In genomic region chr3:186212611-186213010, GRCh38 we compare ENCODE assay signal across 27 cellular contexts.
"Had no signal": no experiment of that assay in that cellular context is flagged by ENCODE, and none has a peak within 500 bp of the region (broad histone marks: within the 10 kb centered on the region; RNA-seq: fewer than 3 reads in every experiment).

No MANE protein-coding gene starts in this region.

- H3K4me3 ChIP-seq: colonic mucosa, esophagus squamous epithelium, gastroesophageal sphincter had no signal

- H3K9me3 ChIP-seq: colonic mucosa, esophagus squamous epithelium, gastroesophageal sphincter had no signal

- H3K4me3 Mint-ChIP-seq: activated B cell treated with CpG ODN at 0.5 μM for 24 hours; activated CD8-positive, alpha-beta T cell treated with anti-CD3 and anti-CD28 coated beads for 36 hours; activated naive CD8-positive, alpha-beta T cell; activated T-cell treated with anti-CD3 and anti-CD28 coated beads, Interleukin-2, amount 50 U/mL, for 4 hours; activated T-helper 17 cell treated with anti-CD3 and anti-CD28 coated beads, Interleukin-2, amount 50 U/mL, for 72 hours; central memory CD8-positive, alpha-beta T cell; T-helper 17 cell; T-helper 2 cell treated with Interferon-gamma antibody and Interleukin-4, amounts not matched to agents 5 μg/mL and 100 μg/mL, for 36 hours had no signal

- H3K9me3 Mint-ChIP-seq: activated B cell treated with CpG ODN at 0.5 μM for 24 hours; activated CD8-positive, alpha-beta T cell treated with anti-CD3 and anti-CD28 coated beads for 36 hours; activated T-cell treated with anti-CD3 and anti-CD28 coated beads, Interleukin-2, amount 50 U/mL, for 4 hours; activated T-helper 17 cell treated with anti-CD3 and anti-CD28 coated beads, Interleukin-2, amount 50 U/mL, for 72 hours; central memory CD8-positive, alpha-beta T cell; T-helper 2 cell treated with Interferon-gamma antibody and Interleukin-4, amounts not matched to agents 5 μg/mL and 100 μg/mL, for 36 hours had no signal

- H3K4me1 ChIP-seq: colonic mucosa had no signal

- H3K36me3 ChIP-seq: brain microvascular endothelial cell, colonic mucosa, esophagus squamous epithelium, WERI-Rb-1 had no signal

- H3K4me1 Mint-ChIP-seq: central memory CD8-positive, alpha-beta T cell had no signal

- H3K27me3 Mint-ChIP-seq: activated B cell treated with CpG ODN at 0.5 μM for 24 hours; activated naive CD8-positive, alpha-beta T cell; central memory CD8-positive, alpha-beta T cell had no signal

- H3K27ac ChIP-seq: brain microvascular endothelial cell, colonic mucosa, epithelial cell of prostate, esophagus squamous epithelium, WERI-Rb-1 had no signal

- H3K27ac Mint-ChIP-seq: activated B cell treated with CpG ODN at 0.5 μM for 24 hours; activated CD8-positive, alpha-beta T cell treated with anti-CD3 and anti-CD28 coated beads for 36 hours; activated naive CD8-positive, alpha-beta T cell; activated T-helper 17 cell treated with anti-CD3 and anti-CD28 coated beads, Interleukin-2, amount 50 U/mL, for 72 hours; T-helper 17 cell; T-helper 2 cell treated with Interferon-gamma antibody and Interleukin-4, amounts not matched to agents 5 μg/mL and 100 μg/mL, for 36 hours had no signal

- ATAC-seq: activated CD8-positive, alpha-beta T cell treated with anti-CD3 and anti-CD28 coated beads for 36 hours; activated T-cell treated with anti-CD3 and anti-CD28 coated beads, Interleukin-2, amount 50 U/mL, for 4 hours; activated T-helper 17 cell treated with anti-CD3 and anti-CD28 coated beads, Interleukin-2, amount 50 U/mL, for 72 hours; gastroesophageal sphincter; T-helper 17 cell had no signal

- DNase-seq: activated B cell treated with CpG ODN at 0.5 μM for 24 hours; activated CD4-positive, alpha-beta T cell treated with anti-CD3 and anti-CD28 coated beads for 48 hours; activated CD4-positive, alpha-beta T cell treated with anti-CD3 and anti-CD28 coated beads, Interleukin-2, amount 50 U/mL, for 1 hour; activated CD4-positive, alpha-beta T cell treated with anti-CD3 and anti-CD28 coated beads, Interleukin-2, amount 50 U/mL, for 48 hours; activated CD8-positive, alpha-beta memory T cell treated with anti-CD3 and anti-CD28 coated beads for 24 hours; activated CD8-positive, alpha-beta T cell treated with anti-CD3 and anti-CD28 coated beads for 36 hours; activated effector memory CD4-positive, alpha-beta T cell treated with Interleukin-2 at 50 U/mL for 16 hours; activated gamma-delta T cell treated with Interleukin-2 at 50 U/mL for 16 hours; activated naive CD4-positive, alpha-beta T cell treated with anti-CD3 and anti-CD28 coated beads, Interleukin-2, amount 50 U/mL, for 16 hours; activated naive CD4-positive, alpha-beta T cell treated with Interleukin-2 at 50 U/mL for 16 hours; activated T-cell treated with anti-CD3 and anti-CD28 coated beads, Interleukin-2, amount 50 U/mL, for 4 hours; amniotic stem cell; anterior cingulate cortex; brain microvascular endothelial cell; colonic mucosa; effector CD8-positive, alpha-beta T cell; esophagus squamous epithelium; foreskin melanocyte; T-helper 17 cell; T1000; WERI-Rb-1 had no signal

- H3K36me3 Mint-ChIP-seq: activated naive CD8-positive, alpha-beta T cell had no signal

- H3K27me3 ChIP-seq: brain microvascular endothelial cell, colonic mucosa, esophagus squamous epithelium, gastroesophageal sphincter had no signal
